ENCODE assay signal across 13 cellular contexts in the genomic region with DNA sequence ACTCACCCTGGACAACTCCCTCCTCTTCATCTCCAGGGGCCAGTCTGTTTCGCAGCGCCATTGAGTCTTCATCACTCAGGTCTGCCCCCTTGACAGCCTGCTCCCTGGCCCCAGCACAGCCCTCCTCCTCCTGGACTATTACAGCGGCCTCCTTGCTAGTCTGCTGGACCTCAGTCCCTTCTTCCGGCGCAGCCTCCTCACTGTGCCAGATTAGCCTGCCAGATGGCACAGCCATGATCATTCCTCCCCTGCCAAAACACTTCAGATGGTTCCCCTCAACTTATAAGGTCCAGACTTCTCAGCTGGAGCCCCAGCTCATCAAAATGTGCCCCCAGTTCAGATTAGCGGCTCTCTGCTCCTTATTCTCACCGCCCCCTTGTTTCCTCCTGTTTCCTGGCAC. TPM values are rescaled to one million over a fixed set of nuclear protein-coding genes. Genes with fewer than 3 reads are reported as not detected.
DNase-seq lines count a peak whose midpoint lies in the region; ATAC-seq and TF ChIP-seq lines count a peak whose summit lies in the region.
"Had no signal": no experiment of that assay in that cellular context is flagged by ENCODE, and none has a peak within 500 bp of the region (broad histone marks: within the 10 kb centered on the region; RNA-seq: fewer than 3 reads in every experiment).

No MANE protein-coding gene starts in this region.

- H3K9me3 Mint-ChIP-seq in stimulated activated naive CD8-positive, alpha-beta T cell treated with anti-CD3 and anti-CD28 coated beads, Interleukin-15, amount 100 ng/mL, for 72 hours: no peaks in the 10 kb centered on the region
- no peaks in the 10 kb centered on the region for H3K9me3 Mint-ChIP-seq in brain

- peak; percentile 5 for ATAC-seq in stimulated activated naive CD8-positive, alpha-beta T cell treated with anti-CD3 and anti-CD28 coated beads, Interleukin-15, amount 100 ng/mL, for 72 hours
- ATAC-seq in stimulated activated naive CD8-positive, alpha-beta T cell treated with anti-CD3 and anti-CD28 coated beads, Interleukin-15, Interleukin-2, amounts not matched to agents 100 U/mL and 50 U/mL, for 24 hours: no peak
- ATAC-seq in HG02642 (IDR thresholded peaks at IDR 0.05; ENCODE audit: poor library complexity, unreplicated experiment) (no peak), GM19023 (IDR thresholded peaks at IDR 0.05; ENCODE audit: unreplicated experiment) (no peak)
- ATAC-seq: pancreas had no signal

- no peak for TF ChIP-seq CTCF in brain (conservative IDR thresholded peaks at IDR 0.05)

- H3K4me1 Mint-ChIP-seq in stimulated activated naive CD8-positive, alpha-beta T cell treated with anti-CD3 and anti-CD28 coated beads, Interleukin-15, amount 100 ng/mL, for 72 hours: peaks cover 40% of the 10 kb centered on the region
- H3K4me1 Mint-ChIP-seq in brain: peaks cover 59% of the 10 kb centered on the region

- H3K36me3 Mint-ChIP-seq in brain: peaks cover 4% of the 10 kb centered on the region

- no peak overlapping the region for H3K4me3 Mint-ChIP-seq in stimulated activated naive CD8-positive, alpha-beta T cell treated with anti-CD3 and anti-CD28 coated beads, Interleukin-15, amount 100 ng/mL, for 72 hours
- H3K4me3 Mint-ChIP-seq in brain: peak overlapping the region; percentile 8 to 66 (median 34)

- peaks cover 40% of the 10 kb centered on the region for H3K27me3 Mint-ChIP-seq in stimulated activated naive CD8-positive, alpha-beta T cell treated with anti-CD3 and anti-CD28 coated beads, Interleukin-15, amount 100 ng/mL, for 72 hours
- H3K27me3 Mint-ChIP-seq in brain: peaks cover 10% of the 10 kb centered on the region

- H3K27ac Mint-ChIP-seq in stimulated activated naive CD8-positive, alpha-beta T cell treated with anti-CD3 and anti-CD28 coated beads, Interleukin-15, amount 100 ng/mL, for 72 hours: no peak overlapping the region
- H3K27ac Mint-ChIP-seq in brain: peak overlapping the region; percentile 64 to 96 (median 90)

- no peak for DNase-seq in stimulated activated naive CD8-positive, alpha-beta T cell treated with anti-CD3 and anti-CD28 coated beads, Interleukin-15, amount 100 ng/mL, for 72 hours
- no peak for DNase-seq in stimulated activated naive CD8-positive, alpha-beta T cell treated with anti-CD3 and anti-CD28 coated beads, Interleukin-15, Interleukin-2, amounts not matched to agents 100 U/mL and 50 U/mL, for 24 hours
- DNase-seq in islet precursor cell (peak; percentile 54), AG08395 (ENCODE audit: low spot score) (no peak), HT-29 (ENCODE audit: low spot score) (no peak)
- DNase-seq: EL; NCI-H1417 treated with DMSO at 0.1 percent for 48 hours; pancreas; SK-N-SH; stimulated activated CD4-positive, alpha-beta T cell treated with anti-CD3 and anti-CD28 coated beads, Interleukin-1b, Interleukin-23, amount 100 ng/mL, for 48 hours had no signal

RNA-seq across cellular contexts. Expression of a gene that starts 7.0 kb away (rescaled TPM):
- 109 TPM for polyA plus RNA-seq in brain (ENCODE audit: insufficient read depth, low read depth, low replicate concordance)
- total RNA-seq in HT-29 (2014; rRNA removed; shearing (Covaris generic)): 1.1 and 1.4 TPM in 2 replicates

RNA-seq across cellular contexts. Expression of a gene that starts 28.7 kb away (rescaled TPM):
- 402 TPM for polyA plus RNA-seq in brain (ENCODE audit: insufficient read depth, low read depth, low replicate concordance)
- total RNA-seq in HT-29 (2014; rRNA removed; shearing (Covaris generic)): 109 and 125 TPM in 2 replicates

RNA-seq across cellular contexts. Expression of a gene that starts 40.6 kb away (rescaled TPM):
- polyA plus RNA-seq in brain (ENCODE audit: insufficient read depth, low read depth, low replicate concordance): 77.5 TPM
- 54.6 and 61.1 TPM in 2 replicates for total RNA-seq in HT-29 (2014; rRNA removed; shearing (Covaris generic))

Comparison
In these comparisons a context has a peak if more than half of its experiments do, and no peak if none do; other contexts are left out.
1. H3K27ac Mint-ChIP-seq: peak in brain (5 of 5); none in stimulated activated naive CD8-positive, alpha-beta T cell treated with anti-CD3 and anti-CD28 coated beads, Interleukin-15, amount 100 ng/mL, for 72 hours (0 of 2).
2. H3K4me3 Mint-ChIP-seq: peak in brain (5 of 5); none in stimulated activated naive CD8-positive, alpha-beta T cell treated with anti-CD3 and anti-CD28 coated beads, Interleukin-15, amount 100 ng/mL, for 72 hours (0 of 2).